In the genomic region with DNA sequence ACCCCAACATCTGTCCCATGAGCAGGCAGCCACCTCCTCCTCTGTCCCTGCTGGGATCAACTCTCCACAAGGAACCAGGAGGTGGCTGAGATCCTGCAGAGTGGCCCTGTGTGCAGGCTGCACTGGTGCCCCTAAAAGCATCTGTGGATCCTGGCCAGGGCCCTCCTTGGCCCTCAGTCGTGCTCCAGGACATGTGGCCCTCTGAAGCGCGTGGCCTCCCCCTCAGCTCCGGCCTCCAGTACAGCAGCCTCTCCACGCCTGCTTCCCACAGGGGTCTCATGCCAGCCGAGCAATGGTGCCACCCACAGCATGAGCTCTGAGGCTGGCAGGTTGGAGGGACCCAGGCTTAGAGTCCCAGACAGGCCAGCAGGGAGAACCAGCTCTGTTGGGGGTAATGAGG, we compare ENCODE assay signal across 23 cellular contexts.
DNase-seq lines count a peak whose midpoint lies in the region; ATAC-seq, FAIRE-seq and TF ChIP-seq lines count a peak whose summit lies in the region.
"Had no signal": no experiment of that assay in that cellular context is flagged by ENCODE, and none has a peak within 500 bp of the region (broad histone marks: within the 10 kb centered on the region; RNA-seq: fewer than 3 reads in every experiment).

No MANE protein-coding gene starts in this region.

- CTCF ChIA-PET in HEK293 (lab: Yijun Ruan, JAX), result no interaction called here

- FAIRE-seq in kidney (lab: Jason Lieb, UNC), result no peak
- FAIRE-seq: A549, D721Med, RCC 7860 had no signal

- no peaks in the 10 kb centered on the region for H3K9me3 Mint-ChIP-seq in stimulated activated memory B cell treated with anti-CD40 and anti-IgM and Interleukin-4, amounts not matched to agents 10 μg/mL and 1 μg/mL and 100 μg/mL, for 72 hours

- no peaks in the 10 kb centered on the region for H3K27me3 Mint-ChIP-seq in stimulated activated memory B cell treated with anti-CD40 and anti-IgM and Interleukin-4, amounts not matched to agents 10 μg/mL and 1 μg/mL and 100 μg/mL, for 72 hours

- POLR2A ChIA-PET in HEK293 (lab: Yijun Ruan, JAX), result no interaction called here

- no peak overlapping the region for H3K27ac ChIP-seq in HEK293 (ENCODE audit: extremely low read depth, low read depth, low read length)
- H3K27ac ChIP-seq in SJCRH30, result peak overlapping the region; percentile 75
- peak overlapping the region; percentile 28 to 51 for H3K27ac ChIP-seq in kidney (ENCODE audit: low read depth in 2 of 2, low read length in 2 of 2)
- H3K27ac ChIP-seq: A549, GM23248, HL-60, KMS-11 had no signal

- H3K9me3 ChIP-seq in HEK293 (ENCODE audit: control insufficient read depth, insufficient read depth, low read depth, low read length) (no peaks in the 10 kb centered on the region), SJCRH30 (replicated peaks) (no peaks in the 10 kb centered on the region), kidney (ENCODE audit: control insufficient read depth in 1 of 2, low read length in 2 of 2) (no peaks in the 10 kb centered on the region)
- H3K9me3 ChIP-seq: A549, BE2C, HAP-1 had no signal

- intact Hi-C loops in kidney (cut with DNase I), result no loop called here

- H3K4me3 ChIP-seq in HEK293 (ENCODE audit: low read depth, low read length) (no peak overlapping the region), SJCRH30 (peak overlapping the region; percentile 48), kidney (ENCODE audit: low read length in 2 of 2) (peak overlapping the region in 1 of 2 donors; percentile 49)
- H3K4me3 ChIP-seq: A549, GM23248, HAP-1 had no signal

- TF ChIP-seq CTCF in HEK293 (tag by site-specific recombination; IDR thresholded peaks at IDR 0.05), result no peak
- no peak for TF ChIP-seq CTCF in kidney (IDR thresholded peaks at IDR 0.05; ENCODE audit: borderline replicate concordance, extremely low read depth, insufficient read depth)

- H3K27ac Mint-ChIP-seq in stimulated activated memory B cell treated with anti-CD40 and anti-IgM and Interleukin-4, amounts not matched to agents 10 μg/mL and 1 μg/mL and 100 μg/mL, for 72 hours, result no peak overlapping the region

- H3K36me3 Mint-ChIP-seq in stimulated activated memory B cell treated with anti-CD40 and anti-IgM and Interleukin-4, amounts not matched to agents 10 μg/mL and 1 μg/mL and 100 μg/mL, for 72 hours, result no peaks in the 10 kb centered on the region

- H3K9ac ChIP-seq in kidney (ENCODE audit: low read length in 2 of 2), result peak overlapping the region in 1 of 2 donors; percentile 55
- H3K9ac ChIP-seq: GM23248, KMS-11 had no signal

- DNase-seq in SJCRH30 (no peak), kidney (no peak), AG08395 (ENCODE audit: low spot score) (no peak)
- DNase-seq: DMS53, GDM1, GM23248, IMR-90, MV-4-11, NCI-H1694 treated with DMSO at 0.1 percent for 48 hours, NCI-H446, NCI-H526, Right ventricle myocardium superior had no signal

- no peaks in the 10 kb centered on the region for H3K4me1 Mint-ChIP-seq in stimulated activated memory B cell treated with anti-CD40 and anti-IgM and Interleukin-4, amounts not matched to agents 10 μg/mL and 1 μg/mL and 100 μg/mL, for 72 hours

- H3K36me3 ChIP-seq in HEK293 (ENCODE audit: control insufficient read depth in 2 of 2, insufficient read depth in 1 of 2, low read length in 2 of 2) (no peaks in the 10 kb centered on the region), SJCRH30 (peaks cover 37% of the 10 kb centered on the region), kidney (ENCODE audit: control insufficient read depth in 1 of 2, insufficient read depth in 2 of 2, low read length in 2 of 2) (no peaks in the 10 kb centered on the region)
- H3K36me3 ChIP-seq: BE2C, HAP-1 had no signal

- ATAC-seq in stimulated activated memory B cell treated with anti-CD40 and anti-IgM and Interleukin-4, amounts not matched to agents 10 μg/mL and 1 μg/mL and 100 μg/mL, for 72 hours, result peak; percentile 21
- ATAC-seq in HG02870 (IDR thresholded peaks at IDR 0.05; ENCODE audit: unreplicated experiment), result no peak
- ATAC-seq in GM18517 (IDR thresholded peaks at IDR 0.05; ENCODE audit: unreplicated experiment), result no peak

- H3K27me3 ChIP-seq in SJCRH30, result no peaks in the 10 kb centered on the region
- H3K27me3 ChIP-seq: BE2C had no signal

- no peak overlapping the region for H3K4me3 Mint-ChIP-seq in stimulated activated memory B cell treated with anti-CD40 and anti-IgM and Interleukin-4, amounts not matched to agents 10 μg/mL and 1 μg/mL and 100 μg/mL, for 72 hours

- H3K4me1 ChIP-seq in HEK293 (ENCODE audit: control insufficient read depth, insufficient read depth, low read length) (no peaks in the 10 kb centered on the region), SJCRH30 (peaks cover 43% of the 10 kb centered on the region), kidney (ENCODE audit: control insufficient read depth in 1 of 2, insufficient read depth in 1 of 2, low read depth in 1 of 2, low read length in 2 of 2) (peaks cover 3 to 5% of the 10 kb centered on the region in 2 donors)
- H3K4me1 ChIP-seq: BE2C, HAP-1 had no signal

TF ChIP-seq in HEK293, 187 proteins besides CTCF, POLR2A, EP300 and RAD21:
- TF ChIP-seq ZNF610 (tag by site-specific recombination; IDR thresholded peaks at IDR 0.05; ENCODE audit: borderline replicate concordance), result no peak
- TF ChIP-seq, protein P1, sequence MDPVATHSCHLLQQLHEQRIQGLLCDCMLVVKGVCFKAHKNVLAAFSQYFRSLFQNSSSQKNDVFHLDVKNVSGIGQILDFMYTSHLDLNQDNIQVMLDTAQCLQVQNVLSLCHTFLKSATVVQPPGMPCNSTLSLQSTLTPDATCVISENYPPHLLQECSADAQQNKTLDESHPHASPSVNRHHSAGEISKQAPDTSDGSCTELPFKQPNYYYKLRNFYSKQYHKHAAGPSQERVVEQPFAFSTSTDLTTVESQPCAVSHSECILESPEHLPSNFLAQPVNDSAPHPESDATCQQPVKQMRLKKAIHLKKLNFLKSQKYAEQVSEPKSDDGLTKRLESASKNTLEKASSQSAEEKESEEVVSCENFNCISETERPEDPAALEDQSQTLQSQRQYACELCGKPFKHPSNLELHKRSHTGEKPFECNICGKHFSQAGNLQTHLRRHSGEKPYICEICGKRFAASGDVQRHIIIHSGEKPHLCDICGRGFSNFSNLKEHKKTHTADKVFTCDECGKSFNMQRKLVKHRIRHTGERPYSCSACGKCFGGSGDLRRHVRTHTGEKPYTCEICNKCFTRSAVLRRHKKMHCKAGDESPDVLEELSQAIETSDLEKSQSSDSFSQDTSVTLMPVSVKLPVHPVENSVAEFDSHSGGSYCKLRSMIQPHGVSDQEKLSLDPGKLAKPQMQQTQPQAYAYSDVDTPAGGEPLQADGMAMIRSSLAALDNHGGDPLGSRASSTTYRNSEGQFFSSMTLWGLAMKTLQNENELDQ (tag by site-specific recombination; IDR thresholded peaks at IDR 0.05; ENCODE audit: low read depth), result no peak
- peak; percentile 8; the same call in 1 of the 2 replicates for TF ChIP-seq ZIC2 (tag by site-specific recombination; IDR thresholded peaks at IDR 0.05)
